Comparison of ENCODE assay signal across 8 cellular contexts in the genomic region with DNA sequence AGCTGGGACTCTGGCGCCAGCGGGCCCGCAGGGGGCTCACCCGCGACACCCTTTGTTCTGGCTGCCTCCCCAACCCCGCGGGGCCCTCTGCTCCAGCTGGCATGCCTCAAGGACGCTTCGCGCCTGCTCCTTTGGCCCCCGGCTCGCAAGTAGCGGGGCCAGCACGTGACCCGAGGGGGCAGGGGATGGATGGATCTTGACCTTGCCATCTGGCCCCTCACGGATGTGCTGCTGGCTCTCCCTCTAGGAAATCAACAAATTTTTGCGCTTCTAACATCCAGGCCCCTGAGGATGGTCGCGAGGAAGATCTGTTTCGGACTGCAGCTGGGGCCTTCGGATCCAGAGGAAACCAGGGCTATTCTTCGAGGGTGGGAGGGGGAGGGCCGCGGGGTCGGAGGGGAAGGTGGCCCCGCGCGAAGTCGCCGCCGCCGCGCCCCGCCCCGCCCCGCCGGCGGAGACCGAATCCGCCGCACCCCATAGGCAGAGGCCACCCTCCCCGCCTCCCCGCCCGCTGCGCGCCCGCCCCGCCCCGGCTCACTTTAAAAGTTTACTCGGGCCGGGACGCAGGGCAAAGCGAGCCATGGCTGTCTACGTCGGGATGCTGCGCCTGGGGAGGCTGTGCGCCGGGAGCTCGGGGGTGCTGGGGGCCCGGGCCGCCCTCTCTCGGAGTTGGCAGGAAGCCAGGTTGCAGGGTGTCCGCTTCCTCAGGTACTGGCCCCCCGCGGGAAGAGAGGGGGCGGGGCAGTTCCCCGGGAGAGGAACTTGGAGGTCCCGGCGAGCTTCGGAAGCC. TPM values are rescaled to one million over a fixed set of nuclear protein-coding genes. Genes with fewer than 3 reads are reported as not detected.
DNase-seq lines count a peak whose midpoint lies in the region; ATAC-seq, FAIRE-seq and TF ChIP-seq lines count a peak whose summit lies in the region.

Gene ACSF2, plus strand, starts transcription at position 537 of the 790 bp plus-strand sequence. Its CDS starts 44 bp downstream, at position 581.

- peaks cover 18 to 27% of the 10 kb centered on the region in 2 experiments for H3K4me1 ChIP-seq in neutrophil (ENCODE audit: control insufficient read depth in 1 of 2, insufficient read depth in 1 of 2, low read depth in 1 of 2, low read length in 1 of 2)

- peak; percentile 80 for DNase-seq in GM12891 (ENCODE audit: insufficient read length, low spot score)
- DNase-seq in RPMI8226, result peak; percentile 79
- peak; percentile 63 for DNase-seq in activated T-helper 9 cell treated with anti-CD3 and anti-CD28 coated beads, Interleukin-2, amount 50 U/mL, for 16 hours (ENCODE audit: low read depth)
- peak; percentile 22 for DNase-seq in foreskin melanocyte
- DNase-seq in substantia nigra (lab: John Stamatoyannopoulos, UW), result peak in 31 of 49 donors; percentile 9 to 94 (median 37)
- DNase-seq in NCI-H187 treated with DMSO at 0.1 percent for 48 hours (lab: John Stamatoyannopoulos, UW), result no peak

- peak; percentile 55 for ATAC-seq in HG02885 (IDR thresholded peaks at IDR 0.05; ENCODE audit: poor library complexity, unreplicated experiment)

- H3K27me3 ChIP-seq in neutrophil, result no peaks in the 10 kb centered on the region

- no peak for TF ChIP-seq CTCF in neutrophil (IDR thresholded peaks at IDR 0.05)

- H3K9me3 ChIP-seq in neutrophil, result no peaks in the 10 kb centered on the region

- TF ChIP-seq POLR2A in GM12891 (IDR thresholded peaks at IDR 0.05; ENCODE audit: low read depth, low read length), result no peak

- peak; percentile 75 for FAIRE-seq in GM12891 (lab: Jason Lieb, UNC)

- H3K27ac ChIP-seq in neutrophil, result peak within 1 kb of the TSS; percentile 60
- H3K27ac ChIP-seq in substantia nigra (ENCODE audit: low read depth, low read length, poor library complexity, severe bottlenecking), result peak within 1 kb of the TSS; percentile 55

- no peaks in the 10 kb centered on the region for H3K36me3 ChIP-seq in neutrophil

- peak within 1 kb of the TSS; percentile 58 to 83 for H3K4me3 ChIP-seq in neutrophil (ENCODE audit: low read depth in 1 of 2, low read length in 1 of 2)

TF ChIP-seq in GM12891, 5 proteins besides CTCF, POLR2A, EP300 and RAD21:
- no peak for TF ChIP-seq POLR2AphosphoS5 (IDR thresholded peaks at IDR 0.05; ENCODE audit: low read depth, low read length)
- TF ChIP-seq SPI1 (IDR thresholded peaks at IDR 0.05; ENCODE audit: low read depth, low read length), result no peak
- no peak for TF ChIP-seq TAF1 (IDR thresholded peaks at IDR 0.05; ENCODE audit: low read depth, low read length)
- no peak for TF ChIP-seq POU2F2 (IDR thresholded peaks at IDR 0.05; ENCODE audit: low read depth, low read length)
- no peak for TF ChIP-seq PAX5 (IDR thresholded peaks at IDR 0.05; ENCODE audit: insufficient read depth, low read length, severe bottlenecking)

RNA-seq across cellular contexts. Expression of gene ACSF2, which starts in this region (rescaled TPM):
- 13.0 TPM for polyA plus RNA-seq in GM12891 (2012; ENCODE audit: low read depth, missing spikeins)
